ENCODE assay signal across 10 cellular contexts in the genomic region with DNA sequence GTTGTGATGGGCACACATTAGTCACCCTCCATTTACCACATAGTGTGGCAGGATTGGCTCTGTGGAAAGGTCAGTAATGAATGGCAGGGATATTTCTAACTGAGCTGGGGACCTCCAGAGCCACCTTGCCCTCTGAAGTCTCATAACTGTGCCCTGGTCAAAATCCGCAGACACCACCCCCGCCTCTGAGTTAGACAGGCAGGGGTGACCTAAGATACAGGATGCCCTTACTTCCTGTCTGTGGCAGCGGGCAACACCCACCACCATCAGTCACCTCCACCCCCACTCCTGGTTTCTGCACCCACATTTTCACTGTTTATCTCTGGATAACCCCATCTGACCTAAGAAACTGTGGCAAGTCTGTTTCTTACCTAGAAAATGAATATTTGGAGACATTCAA. TPM values are rescaled to one million over a fixed set of nuclear protein-coding genes. Genes with fewer than 3 reads are reported as not detected.
DNase-seq lines count a peak whose midpoint lies in the region; ATAC-seq and TF ChIP-seq lines count a peak whose summit lies in the region.
"Had no signal": no experiment of that assay in that cellular context is flagged by ENCODE, and none has a peak within 500 bp of the region (broad histone marks: within the 10 kb centered on the region; RNA-seq: fewer than 3 reads in every experiment).

No MANE protein-coding gene starts in this region.

- WGBS in endodermal cell (ENCODE audit: insufficient coverage in 1 of 2, insufficient read length in 1 of 2), 2 experiments: 85 to 100% methylated on average over 2 to 3 of the region's 3 CpGs
- 86 to 94% methylated on average over 3 of the region's 3 CpGs for WGBS in testis, 2 donors

- H3K4me3 ChIP-seq in endodermal cell (ENCODE audit: low read length): no peak overlapping the region
- H3K4me3 ChIP-seq in testis: no peak overlapping the region
- H3K4me3 ChIP-seq: A549 had no signal

- peaks cover 52% of the 10 kb centered on the region for H3K4me1 Mint-ChIP-seq in T-helper 2 cell treated with Interferon-gamma antibody and Interleukin-4, amounts not matched to agents 5 μg/mL and 100 μg/mL, for 36 hours (ENCODE audit: low read depth)
- H3K4me1 Mint-ChIP-seq in activated naive CD8-positive, alpha-beta T cell treated with anti-CD3 and anti-CD28 coated beads, Interleukin-2, amount 50 U/mL, for 24 hours: peaks cover 68% of the 10 kb centered on the region
- H3K4me1 Mint-ChIP-seq in endodermal cell: peaks cover 19% of the 10 kb centered on the region

- no peaks in the 10 kb centered on the region for H3K36me3 ChIP-seq in endodermal cell (ENCODE audit: control insufficient read depth, insufficient read depth, low read length)
- H3K36me3 ChIP-seq in testis (ENCODE audit: low read depth, missing control alignments): no peaks in the 10 kb centered on the region

- H3K36me3 Mint-ChIP-seq in T-helper 2 cell treated with Interferon-gamma antibody and Interleukin-4, amounts not matched to agents 5 μg/mL and 100 μg/mL, for 36 hours (ENCODE audit: low read depth): no peaks in the 10 kb centered on the region
- H3K36me3 Mint-ChIP-seq in activated naive CD8-positive, alpha-beta T cell treated with anti-CD3 and anti-CD28 coated beads, Interleukin-2, amount 50 U/mL, for 24 hours (ENCODE audit: low read depth): no peaks in the 10 kb centered on the region
- no peaks in the 10 kb centered on the region for H3K36me3 Mint-ChIP-seq in endodermal cell (ENCODE audit: low read depth)

- H3K9me3 Mint-ChIP-seq in T-helper 2 cell treated with Interferon-gamma antibody and Interleukin-4, amounts not matched to agents 5 μg/mL and 100 μg/mL, for 36 hours: no peaks in the 10 kb centered on the region
- H3K9me3 Mint-ChIP-seq in activated naive CD8-positive, alpha-beta T cell treated with anti-CD3 and anti-CD28 coated beads, Interleukin-2, amount 50 U/mL, for 24 hours: no peaks in the 10 kb centered on the region
- no peaks in the 10 kb centered on the region for H3K9me3 Mint-ChIP-seq in endodermal cell

- H3K4me1 ChIP-seq in endodermal cell (ENCODE audit: control insufficient read depth, insufficient read depth, low read length) (peaks cover 3% of the 10 kb centered on the region), testis (no peaks in the 10 kb centered on the region)
- H3K4me1 ChIP-seq: A549 had no signal

- peak; percentile 94 for ATAC-seq in activated naive CD8-positive, alpha-beta T cell treated with anti-CD3 and anti-CD28 coated beads, Interleukin-2, amount 50 U/mL, for 24 hours
- ATAC-seq in stimulated activated naive CD8-positive, alpha-beta T cell treated with anti-CD3 and anti-CD28 coated beads, Interleukin-15, Interleukin-2, amounts not matched to agents 100 U/mL and 50 U/mL, for 24 hours: peak; percentile 96
- ATAC-seq: A549 had no signal

- H3K9ac ChIP-seq in endodermal cell (ENCODE audit: extremely low read depth, low read length, poor library complexity, severe bottlenecking): no peak overlapping the region

- no peaks in the 10 kb centered on the region for H3K27me3 ChIP-seq in endodermal cell (ENCODE audit: control insufficient read depth, insufficient read depth, low read length, poor library complexity, severe bottlenecking)
- no peaks in the 10 kb centered on the region for H3K27me3 ChIP-seq in testis

- DNase-seq in activated gamma-delta T cell treated with Interleukin-2 at 50 U/mL for 16 hours (peak; percentile 58), activated gamma-delta T cell (lab: John Stamatoyannopoulos, UW) (no peak), endodermal cell (no peak), NCI-H1930 (lab: John Stamatoyannopoulos, UW) (no peak), testis (no peak)
- DNase-seq in T-helper 2 cell treated with Interferon-gamma antibody and Interleukin-4, amounts not matched to agents 5 μg/mL and 100 μg/mL, for 36 hours (ENCODE audit: low spot score): peak; percentile 86
- peak; percentile 82 for DNase-seq in activated naive CD8-positive, alpha-beta T cell treated with anti-CD3 and anti-CD28 coated beads, Interleukin-2, amount 50 U/mL, for 24 hours
- DNase-seq in stimulated activated naive CD8-positive, alpha-beta T cell treated with anti-CD3 and anti-CD28 coated beads, Interleukin-15, Interleukin-2, amounts not matched to agents 100 U/mL and 50 U/mL, for 24 hours: peak; percentile 81

- intact Hi-C loops in testis (cut with DNase I; ENCODE audit: low total_unique reads): no loop called here

- H3K27me3 Mint-ChIP-seq in T-helper 2 cell treated with Interferon-gamma antibody and Interleukin-4, amounts not matched to agents 5 μg/mL and 100 μg/mL, for 36 hours (ENCODE audit: low read depth): peaks cover 17% of the 10 kb centered on the region
- H3K27me3 Mint-ChIP-seq in activated naive CD8-positive, alpha-beta T cell treated with anti-CD3 and anti-CD28 coated beads, Interleukin-2, amount 50 U/mL, for 24 hours: peaks cover 38% of the 10 kb centered on the region
- H3K27me3 Mint-ChIP-seq in endodermal cell (ENCODE audit: insufficient read depth): no peaks in the 10 kb centered on the region

- H3K9me3 ChIP-seq in endodermal cell (ENCODE audit: control insufficient read depth, low read length): no peaks in the 10 kb centered on the region
- no peaks in the 10 kb centered on the region for H3K9me3 ChIP-seq in testis
- H3K9me3 ChIP-seq: A549 had no signal

- no peak overlapping the region for H3K27ac Mint-ChIP-seq in T-helper 2 cell treated with Interferon-gamma antibody and Interleukin-4, amounts not matched to agents 5 μg/mL and 100 μg/mL, for 36 hours
- peak overlapping the region; percentile 89 for H3K27ac Mint-ChIP-seq in activated naive CD8-positive, alpha-beta T cell treated with anti-CD3 and anti-CD28 coated beads, Interleukin-2, amount 50 U/mL, for 24 hours
- H3K27ac Mint-ChIP-seq in endodermal cell: no peak overlapping the region

- H3K27ac ChIP-seq in endodermal cell (ENCODE audit: low read depth, low read length) (no peak overlapping the region), testis (no peak overlapping the region)
- H3K27ac ChIP-seq: A549 had no signal

- TF ChIP-seq CTCF in endodermal cell (conservative IDR thresholded peaks at IDR 0.05): no peak
- TF ChIP-seq CTCF in testis (IDR thresholded peaks at IDR 0.05): no peak

- H3K4me3 Mint-ChIP-seq in T-helper 2 cell treated with Interferon-gamma antibody and Interleukin-4, amounts not matched to agents 5 μg/mL and 100 μg/mL, for 36 hours: peak overlapping the region; percentile 12
- peak overlapping the region; percentile 62 for H3K4me3 Mint-ChIP-seq in activated naive CD8-positive, alpha-beta T cell treated with anti-CD3 and anti-CD28 coated beads, Interleukin-2, amount 50 U/mL, for 24 hours
- no peak overlapping the region for H3K4me3 Mint-ChIP-seq in endodermal cell

- no peak for TF ChIP-seq POLR2A in testis (IDR thresholded peaks at IDR 0.05)

RNA-seq across cellular contexts. Expression of a gene that starts 25.5 kb away (rescaled TPM):
- 10 to 100 TPM; 14.8 to 19.4 TPM for total RNA-seq in endodermal cell
- polyA plus RNA-seq in endodermal cell (2013, experiment 1 of 2): 42.3 TPM
- polyA plus RNA-seq in endodermal cell (2013, experiment 2 of 2): 38.7 TPM
- total RNA-seq in testis: 1 to 10 TPM in 1 of 2 donors, under 1 TPM in 1; 0.93 to 1.3 TPM
- 3.2 TPM for polyA plus RNA-seq in testis (ENCODE audit: insufficient read depth, low read depth, low replicate concordance)
- total RNA-seq: renal cortical epithelial cell had no signal

RNA-seq across cellular contexts. Expression of a gene that starts 40.6 kb away (rescaled TPM):
- total RNA-seq in endodermal cell (1 to 10 TPM; 2.6 to 3.1 TPM), testis (1 to 10 TPM; 5.4 to 7.5 TPM)
- 2.2 TPM for polyA plus RNA-seq in endodermal cell (2013, experiment 1 of 2)
- polyA plus RNA-seq in endodermal cell (2013, experiment 2 of 2): 2.4 TPM
- 4.7 TPM for polyA plus RNA-seq in testis (ENCODE audit: insufficient read depth, low read depth, low replicate concordance)

RNA-seq across cellular contexts. Expression of a gene that starts 54.7 kb away (rescaled TPM):
- total RNA-seq in endodermal cell: 10 to 100 TPM in 1 of 2 donors, 1 to 10 TPM in 1; 5.6 to 25.0 TPM
- 7.7 TPM for polyA plus RNA-seq in endodermal cell (2013, experiment 1 of 2)
- polyA plus RNA-seq in endodermal cell (2013, experiment 2 of 2): 8.9 TPM
- 1 to 10 TPM; 2.5 to 3.1 TPM for total RNA-seq in testis
- 2.4 TPM for polyA plus RNA-seq in testis (ENCODE audit: insufficient read depth, low read depth, low replicate concordance)
- total RNA-seq: renal cortical epithelial cell had no signal
- polyA plus RNA-seq: A549 had no signal

Comparison
In these comparisons a context has a peak if more than half of its experiments do, and no peak if none do; other contexts are left out.
1. DNase-seq: peak in activated gamma-delta T cell treated with Interleukin-2 at 50 U/mL for 16 hours (single experiment), T-helper 2 cell treated with Interferon-gamma antibody and Interleukin-4, amounts not matched to agents 5 μg/mL and 100 μg/mL, for 36 hours (single experiment), activated naive CD8-positive, alpha-beta T cell treated with anti-CD3 and anti-CD28 coated beads, Interleukin-2, amount 50 U/mL, for 24 hours (single experiment) and stimulated activated naive CD8-positive, alpha-beta T cell treated with anti-CD3 and anti-CD28 coated beads, Interleukin-15, Interleukin-2, amounts not matched to agents 100 U/mL and 50 U/mL, for 24 hours (single experiment); none in activated gamma-delta T cell (single experiment), endodermal cell (single experiment), NCI-H1930 (0 of 2) and testis (single experiment).
2. RNA of a gene that starts 25.5 kb away (total RNA-seq): 14.8 to 19.4 TPM in endodermal cell; 0.93 to 1.3 TPM in testis; every median in the first group is over 4 times any median in the second.